In genomic region chr17:64470676-64471075, GRCh38 we compare ENCODE assay signal across 15 cellular contexts. TPM values are rescaled to one million over a fixed set of nuclear protein-coding genes. Genes with fewer than 3 reads are reported as not detected.
DNase-seq lines count a peak whose midpoint lies in the region; TF ChIP-seq lines count a peak whose summit lies in the region.
"Had no signal": no experiment of that assay in that cellular context is flagged by ENCODE, and none has a peak within 500 bp of the region (broad histone marks: within the 10 kb centered on the region; RNA-seq: fewer than 3 reads in every experiment).

No MANE protein-coding gene starts in this region.

- H3K36me3 Mint-ChIP-seq in endothelial cell (ENCODE audit: low read depth, unreplicated experiment), result peaks cover 4% of the 10 kb centered on the region

- H3K27ac Mint-ChIP-seq in endothelial cell (ENCODE audit: unreplicated experiment), result peak overlapping the region; percentile 48

- H3K14ac ChIP-seq in neuronal stem cell (ENCODE audit: low read length), result no peak overlapping the region

- intact Hi-C loops in posterior cingulate gyrus (cut with DNase I), result no loop called here

- H2BK5ac ChIP-seq in neuronal stem cell (ENCODE audit: low read length), result no peak overlapping the region

- CTCF ChIA-PET in HEK293 (lab: Yijun Ruan, JAX), result no interaction called here

- H3K27me3 ChIP-seq in neuronal stem cell (ENCODE audit: control insufficient read depth in 3 of 3, insufficient read depth in 3 of 3, low read depth in 1 of 3, low read length in 3 of 3), result no peaks in the 10 kb centered on the region

- H3K36me3 ChIP-seq in HEK293 (ENCODE audit: control insufficient read depth in 2 of 2, insufficient read depth in 1 of 2, low read length in 2 of 2) (no peaks in the 10 kb centered on the region; a peak in 1 of 3 replicates), neuronal stem cell (replicated peaks in 1 of 2; ENCODE audit: control insufficient read depth in 2 of 2, insufficient read depth in 2 of 2, low read length in 2 of 2) (no peaks in the 10 kb centered on the region)

- H2BK12ac ChIP-seq in neuronal stem cell (ENCODE audit: low read length), result no peak overlapping the region

- H3K4me1 ChIP-seq in HEK293 (ENCODE audit: control insufficient read depth, insufficient read depth, low read length) (no peaks in the 10 kb centered on the region), neuronal stem cell (ENCODE audit: control insufficient read depth in 2 of 2, insufficient read depth in 1 of 2, low read depth in 1 of 2, low read length in 2 of 2) (peaks cover 0 to 6% of the 10 kb centered on the region in 2 donors)

- no peak overlapping the region for H4K91ac ChIP-seq in neuronal stem cell (ENCODE audit: low read depth, low read length, poor library complexity)

- no peaks in the 10 kb centered on the region for H3K79me1 ChIP-seq in neuronal stem cell (ENCODE audit: low read depth, low read length)

- H3K23ac ChIP-seq in neuronal stem cell (ENCODE audit: low read depth, low read length, poor library complexity), result no peak overlapping the region

- H3K9me3 ChIP-seq in HEK293 (ENCODE audit: control insufficient read depth, insufficient read depth, low read depth, low read length) (no peaks in the 10 kb centered on the region), neuronal stem cell (replicated peaks in 1 of 2; ENCODE audit: control insufficient read depth in 2 of 2, insufficient read depth in 1 of 2, low read depth in 1 of 2, low read length in 2 of 2) (no peaks in the 10 kb centered on the region)

- peak overlapping the region; percentile 5 for H2AFZ ChIP-seq in neuronal stem cell (ENCODE audit: low read length)

- no peaks in the 10 kb centered on the region for H3K27me3 Mint-ChIP-seq in endothelial cell (ENCODE audit: unreplicated experiment)
- H3K27me3 Mint-ChIP-seq: IgD-negative memory B cell had no signal

- no peak overlapping the region for H3K4me3 ChIP-seq in HEK293 (ENCODE audit: low read depth, low read length)
- H3K4me3 ChIP-seq in neuronal stem cell (ENCODE audit: low read length in 2 of 2), result no peak overlapping the region

- POLR2A ChIA-PET in HEK293 (lab: Yijun Ruan, JAX), result no interaction called here

- no peak overlapping the region for H2BK120ac ChIP-seq in neuronal stem cell (ENCODE audit: low read depth, low read length)

- H3K4me1 Mint-ChIP-seq in endothelial cell (ENCODE audit: unreplicated experiment), result peaks cover 2% of the 10 kb centered on the region

- no peak overlapping the region for H3K27ac ChIP-seq in HEK293 (ENCODE audit: extremely low read depth, low read depth, low read length)
- H3K27ac ChIP-seq in neuronal stem cell (replicated peaks; ENCODE audit: low read length), result peak overlapping the region; percentile 10

- TF ChIP-seq CTCF in HEK293 (tag by site-specific recombination; IDR thresholded peaks at IDR 0.05) (no peak), endothelial cell (IDR thresholded peaks at IDR 0.05; ENCODE audit: unreplicated experiment) (no peak)

- H3K4ac ChIP-seq in neuronal stem cell (ENCODE audit: low read length), result no peak overlapping the region

- H3K9me3 Mint-ChIP-seq in endothelial cell (ENCODE audit: unreplicated experiment), result no peaks in the 10 kb centered on the region
- H3K9me3 Mint-ChIP-seq: IgD-negative memory B cell had no signal

- no peak overlapping the region for H3K4me2 ChIP-seq in neuronal stem cell (ENCODE audit: insufficient read depth, low read length, poor library complexity, severe bottlenecking)

- H4K8ac ChIP-seq in neuronal stem cell (ENCODE audit: low read depth, low read length), result no peak overlapping the region

- no peak overlapping the region for H3K9ac ChIP-seq in neuronal stem cell (ENCODE audit: low read depth, low read length, poor library complexity)

- H3K18ac ChIP-seq in neuronal stem cell (ENCODE audit: low read length), result no peak overlapping the region

- no peak overlapping the region for H3K4me3 Mint-ChIP-seq in endothelial cell (ENCODE audit: unreplicated experiment)
- H3K4me3 Mint-ChIP-seq: IgD-negative memory B cell had no signal

- no peak overlapping the region for H2BK15ac ChIP-seq in neuronal stem cell (ENCODE audit: low read length)

- peak; percentile 65 for DNase-seq in NCI-H82 treated with DMSO at 0.1 percent for 48 hours (lab: John Stamatoyannopoulos, UW; ENCODE audit: unreplicated experiment)
- DNase-seq in endothelial cell (ENCODE audit: low spot score), result no peak
- DNase-seq in neuronal stem cell (ENCODE audit: low spot score), result peak; percentile 31
- DNase-seq in activated CD4-positive, alpha-beta T cell treated with anti-CD3 and anti-CD28 coated beads for 4 hours, result no peak
- DNase-seq in posterior cingulate gyrus, result no peak
- no peak for DNase-seq in OCI-M2 (lab: John Stamatoyannopoulos, UW; ENCODE audit: unreplicated experiment)
- DNase-seq: C1 segment of cervical spinal cord, GF-D8, NCI-H187 treated with DMSO at 0.1 percent for 48 hours, NCI-H446 treated with DMSO at 0.1 percent for 48 hours, NCI-H748 treated with DMSO at 0.1 percent for 48 hours, SHP77 treated with DMSO at 0.1 percent for 48 hours had no signal

- H2AK5ac ChIP-seq in neuronal stem cell (ENCODE audit: low read depth, low read length), result no peak overlapping the region

- no CpG with 5 or more reads among the region's 4 CpGs for WGBS in neuronal stem cell (ENCODE audit: extremely low coverage in 2 of 2, insufficient read length in 2 of 2, insufficient replicate concordance in 1 of 2), 2 donors

TF ChIP-seq in HEK293, 187 proteins besides CTCF, POLR2A, EP300 and RAD21:
- TF ChIP-seq ZNF184 (tag by site-specific recombination; IDR thresholded peaks at IDR 0.05), result no peak
- TF ChIP-seq ZNF214 (tag by site-specific recombination; IDR thresholded peaks at IDR 0.05; ENCODE audit: borderline replicate concordance), result no peak
- peak; percentile 33; the same call in 1 of the 2 replicates for TF ChIP-seq SP7 (tag by site-specific recombination; IDR thresholded peaks at IDR 0.05)
- TF ChIP-seq ZNF596 (tag by site-specific recombination; IDR thresholded peaks at IDR 0.05), result no peak
- no peak for TF ChIP-seq GLIS2 (tag by site-specific recombination; IDR thresholded peaks at IDR 0.05)
- no peak for TF ChIP-seq HOXC10 (CRISPR knock-in tag; IDR thresholded peaks at IDR 0.05)
- TF ChIP-seq ZNF23 (tag by site-specific recombination; IDR thresholded peaks at IDR 0.05; ENCODE audit: borderline replicate concordance), result no peak

RNA-seq across cellular contexts. Expression of gene MILR1, which starts 21.8 kb away (rescaled TPM):
- 1.6 TPM for total RNA-seq in endothelial cell (ENCODE audit: unreplicated experiment)
- not detected for polyA plus RNA-seq in neuronal stem cell (2013, experiment 1 of 2)
- polyA plus RNA-seq in neuronal stem cell (2013, experiment 2 of 2), result not detected
- total RNA-seq: A673 had no signal

RNA-seq across cellular contexts. Expression of gene POLG2, which starts 26.2 kb away (rescaled TPM):
- total RNA-seq in endothelial cell (ENCODE audit: unreplicated experiment), result 21.3 TPM
- polyA plus RNA-seq in neuronal stem cell (2013, experiment 1 of 2), result 16.1 TPM
- 16.8 TPM for polyA plus RNA-seq in neuronal stem cell (2013, experiment 2 of 2)

RNA-seq across cellular contexts. Expression of gene DDX5, which starts 35.4 kb away (rescaled TPM):
- 771 TPM for total RNA-seq in endothelial cell (ENCODE audit: unreplicated experiment)
- 616 TPM for polyA plus RNA-seq in neuronal stem cell (2013, experiment 1 of 2)
- 618 TPM for polyA plus RNA-seq in neuronal stem cell (2013, experiment 2 of 2)

RNA-seq across cellular contexts. Expression of gene CEP95, which starts 36.1 kb away (rescaled TPM):
- total RNA-seq in endothelial cell (ENCODE audit: unreplicated experiment), result 47.8 TPM
- polyA plus RNA-seq in neuronal stem cell (2013, experiment 1 of 2), result 50.3 TPM
- 51.8 TPM for polyA plus RNA-seq in neuronal stem cell (2013, experiment 2 of 2)

Comparison
In these comparisons a context has a peak if more than half of its experiments do, and no peak if none do; other contexts are left out.
1. DNase-seq: peak in NCI-H82 treated with DMSO at 0.1 percent for 48 hours (single experiment) and neuronal stem cell (single experiment); none in endothelial cell (single experiment), activated CD4-positive, alpha-beta T cell treated with anti-CD3 and anti-CD28 coated beads for 4 hours (0 of 2), posterior cingulate gyrus (0 of 10) and OCI-M2 (single experiment).